Comparison of ENCODE assay signal across 12 cellular contexts in the genomic region with DNA sequence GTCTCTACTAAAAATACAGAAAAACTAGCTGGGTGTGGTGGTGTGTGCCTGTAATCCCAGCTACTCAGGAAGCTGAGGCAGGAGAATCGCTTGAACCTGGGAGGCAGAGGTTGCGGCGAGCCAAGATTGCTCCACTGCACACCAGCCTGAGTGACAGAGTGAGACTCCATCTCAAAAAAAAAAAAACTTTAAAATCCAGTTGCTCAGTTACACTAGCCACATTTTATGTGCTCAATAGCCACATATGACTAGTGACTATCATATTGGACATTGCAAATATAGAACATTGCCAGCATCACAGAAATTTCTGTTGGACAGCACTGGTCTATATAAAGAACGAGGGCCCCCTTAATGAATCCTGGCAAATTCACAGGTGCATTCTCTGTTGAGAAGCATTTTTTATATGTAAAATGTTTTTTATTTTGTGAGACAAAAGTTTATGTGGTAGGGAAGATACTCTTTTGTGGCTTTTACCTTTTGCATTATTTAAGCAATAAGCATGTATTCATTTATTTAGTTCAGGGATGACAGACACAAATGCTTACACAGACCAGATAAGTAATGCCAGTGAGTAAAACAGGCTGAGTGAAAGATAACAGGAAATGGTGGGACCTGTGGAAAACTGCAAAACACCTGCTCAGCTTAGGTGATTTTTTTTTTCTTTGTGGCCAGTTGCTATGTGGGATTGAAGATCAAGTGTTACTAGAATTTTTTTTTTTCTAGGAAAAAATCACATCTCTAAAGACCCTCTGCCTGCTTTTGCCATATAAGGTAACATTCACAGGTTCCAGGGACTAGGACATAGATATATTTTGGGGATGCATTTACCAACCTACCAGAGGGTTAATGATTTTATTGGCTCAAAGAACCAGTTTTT. TPM values are rescaled to one million over a fixed set of nuclear protein-coding genes. Genes with fewer than 3 reads are reported as not detected.
A peak's percentile ranks its signal among the peaks of the same experiment; 100 is the strongest.
DNase-seq lines count a peak whose midpoint lies in the region; ATAC-seq and TF ChIP-seq lines count a peak whose summit lies in the region.
"Had no signal": no experiment of that assay in that cellular context is flagged by ENCODE, and none has a peak within 500 bp of the region (broad histone marks: within the 10 kb centered on the region; RNA-seq: fewer than 3 reads in every experiment).

No MANE protein-coding gene starts in this region.

- H2BK15ac ChIP-seq in mesenchymal stem cell (ENCODE audit: low read depth, poor library complexity, severe bottlenecking): no peak overlapping the region

- ATAC-seq in right cardiac atrium (no peak), T-cell (replicated peaks in 1 of 4) (peak in 3 of 4 experiments; percentile 54 to 62 (median 58)), memory B cell (ENCODE audit: low read depth) (no peak), upper lobe of left lung (ENCODE audit: low FRiP score in 2 of 2) (no peak), HG03378 (IDR thresholded peaks at IDR 0.05; ENCODE audit: unreplicated experiment) (no peak)

- H3K27me3 ChIP-seq in cardiac muscle cell (no peaks in the 10 kb centered on the region), right cardiac atrium (ENCODE audit: control insufficient read depth, insufficient read depth) (no peaks in the 10 kb centered on the region), upper lobe of left lung (no peaks in the 10 kb centered on the region), mesenchymal stem cell (ENCODE audit: control insufficient read depth in 1 of 2, insufficient read depth in 1 of 2, low read length in 2 of 2) (no peaks in the 10 kb centered on the region)

- H3K9ac ChIP-seq in mesenchymal stem cell (ENCODE audit: low read length): no peak overlapping the region

- peaks cover 63 to 70% (median 68%) of the 10 kb centered on the region in 3 donors for H3K4me1 Mint-ChIP-seq in T-cell
- peaks cover 30% of the 10 kb centered on the region for H3K4me1 Mint-ChIP-seq in memory B cell

- no peak overlapping the region for H3K14ac ChIP-seq in mesenchymal stem cell (ENCODE audit: low read length in 2 of 2)

- H3K27me3 Mint-ChIP-seq in T-cell (no peaks in the 10 kb centered on the region), memory B cell (no peaks in the 10 kb centered on the region)
- H3K27me3 Mint-ChIP-seq: IgD-negative memory B cell had no signal

- no peaks in the 10 kb centered on the region for H3K79me1 ChIP-seq in mesenchymal stem cell (replicated peaks; ENCODE audit: low read length, poor library complexity, severe bottlenecking)

- no peak overlapping the region for H4K8ac ChIP-seq in mesenchymal stem cell (ENCODE audit: low read length)

- H2AK5ac ChIP-seq in mesenchymal stem cell (ENCODE audit: low read length, severe bottlenecking): no peak overlapping the region

- H3K9me3 ChIP-seq in cardiac muscle cell (ENCODE audit: low read depth) (no peaks in the 10 kb centered on the region), right cardiac atrium (ENCODE audit: control insufficient read depth, low read length) (no peaks in the 10 kb centered on the region), upper lobe of left lung (no peaks in the 10 kb centered on the region), mesenchymal stem cell (ENCODE audit: control insufficient read depth, low read length) (no peaks in the 10 kb centered on the region)
- H3K9me3 ChIP-seq: prostate gland had no signal

- no peak overlapping the region for H2BK5ac ChIP-seq in mesenchymal stem cell (ENCODE audit: low read depth, low read length, poor library complexity, severe bottlenecking)

- DNase-seq in cardiac muscle cell (ENCODE audit: low read depth in 1 of 2, low spot score in 1 of 2) (no peak), right cardiac atrium (no peak), T-cell (no peak), memory B cell (ENCODE audit: low spot score in 2 of 2) (no peak), upper lobe of left lung (no peak), NCI-H1105 treated with DMSO at 0.1 percent for 48 hours (lab: John Stamatoyannopoulos, UW) (no peak), mesenchymal stem cell (no peak)
- DNase-seq: activated CD4-positive, alpha-beta T cell treated with anti-CD3 and anti-CD28 coated beads, Interleukin-2, amount 50 U/mL, for 1 hour; stimulated activated CD4-positive, alpha-beta T cell treated with anti-CD3 and anti-CD28 coated beads, Interleukin-4, amount 100 ng/mL, for 4 hours had no signal

- POLR2A ChIA-PET in T-cell (lab: Charles Lee): interaction anchor here (0.6 to 1.4 kb wide), 4 partner anchors 9 to 473 kb away, joined by 3 to 7 read pairs (median 5); a partner anchor contains a TSS

- H3K4me3 ChIP-seq in cardiac muscle cell (no peak overlapping the region), right cardiac atrium (ENCODE audit: low read length) (no peak overlapping the region), upper lobe of left lung (no peak overlapping the region), mesenchymal stem cell (ENCODE audit: insufficient read depth in 1 of 2, low read depth in 1 of 2, low read length in 2 of 2) (no peak overlapping the region)
- H3K4me3 ChIP-seq: prostate gland had no signal

- H3K27ac Mint-ChIP-seq in T-cell (peak overlapping the region; percentile 78 to 91), memory B cell (peak overlapping the region; percentile 33)

- no peak for TF ChIP-seq EP300 in upper lobe of left lung (IDR thresholded peaks at IDR 0.05)

- H3K27ac ChIP-seq in cardiac muscle cell (peak overlapping the region; percentile 85), right cardiac atrium (ENCODE audit: low read length) (no peak overlapping the region), upper lobe of left lung (peak overlapping the region in 3 of 4 donors; percentile 12 to 63 (median 18)), mesenchymal stem cell (ENCODE audit: low read length, poor library complexity, severe bottlenecking) (no peak overlapping the region)
- H3K27ac ChIP-seq: prostate gland had no signal

- H3K36me3 ChIP-seq in cardiac muscle cell: no peaks in the 10 kb centered on the region
- no peaks in the 10 kb centered on the region for H3K36me3 ChIP-seq in upper lobe of left lung
- H3K36me3 ChIP-seq in mesenchymal stem cell (ENCODE audit: control insufficient read depth in 1 of 2, insufficient read depth in 2 of 2, low read depth in 1 of 2, low read length in 2 of 2): peaks cover 0 to 5% of the 10 kb centered on the region in 2 experiments
- H3K36me3 ChIP-seq: prostate gland had no signal

- WGBS in right cardiac atrium: 73% methylated on average over 4 of the region's 4 CpGs
- 64 to 66% methylated on average over 4 of the region's 4 CpGs for WGBS in upper lobe of left lung, 2 donors
- WGBS in mesenchymal stem cell: 99% methylated on average over 4 of the region's 4 CpGs

- no peak overlapping the region for H3K4ac ChIP-seq in mesenchymal stem cell (ENCODE audit: low read depth in 1 of 2, low read length in 2 of 2)

- peaks cover 15% of the 10 kb centered on the region for H3K4me1 ChIP-seq in cardiac muscle cell (ENCODE audit: low read depth)
- H3K4me1 ChIP-seq in right cardiac atrium (ENCODE audit: control insufficient read depth, insufficient read depth, low read length): peaks cover 3% of the 10 kb centered on the region
- H3K4me1 ChIP-seq in upper lobe of left lung: peaks cover 42 to 66% (median 53%) of the 10 kb centered on the region in 4 donors
- peaks cover 2% of the 10 kb centered on the region for H3K4me1 ChIP-seq in mesenchymal stem cell (ENCODE audit: control insufficient read depth, insufficient read depth, low read depth, low read length)
- H3K4me1 ChIP-seq: prostate gland had no signal

- H3K4me3 Mint-ChIP-seq in T-cell (peak overlapping the region in 2 of 3 donors; percentile 2 to 52), memory B cell (no peak overlapping the region)

- H3K4me2 ChIP-seq in mesenchymal stem cell (ENCODE audit: low read length, poor library complexity, severe bottlenecking): no peak overlapping the region

- no peak for TF ChIP-seq CTCF in cardiac muscle cell (IDR thresholded peaks at IDR 0.05; ENCODE audit: low read depth, low read length)
- TF ChIP-seq CTCF in upper lobe of left lung (IDR thresholded peaks at IDR 0.05): no peak

- no peak overlapping the region for H2AFZ ChIP-seq in mesenchymal stem cell (ENCODE audit: low read depth, low read length)

- H4K91ac ChIP-seq in mesenchymal stem cell (ENCODE audit: low read length): no peak overlapping the region

- H2BK120ac ChIP-seq in mesenchymal stem cell (ENCODE audit: low read depth, low read length): no peak overlapping the region

- CTCF ChIA-PET in T-cell (lab: Charles Lee): interaction anchor here in 1 of 2 donors (0.8 to 1.8 kb wide), 3 partner anchors 9 to 112 kb away, joined by 3 to 6 read pairs (median 5); a partner anchor contains a TSS

- H3K23ac ChIP-seq in mesenchymal stem cell (ENCODE audit: low read length in 2 of 2): no peak overlapping the region

- H3K36me3 Mint-ChIP-seq in T-cell (peaks cover 8% of the 10 kb centered on the region), memory B cell (peaks cover 13% of the 10 kb centered on the region)

- no peak overlapping the region for H3K18ac ChIP-seq in mesenchymal stem cell (ENCODE audit: low read depth in 1 of 2, low read length in 2 of 2)

- H2BK12ac ChIP-seq in mesenchymal stem cell (ENCODE audit: low read length in 2 of 2): no peak overlapping the region

- intact Hi-C loops in right cardiac atrium (cut with DNase I): no loop called here

- no peak for TF ChIP-seq POLR2A in upper lobe of left lung (IDR thresholded peaks at IDR 0.05)

- H3K9me3 Mint-ChIP-seq in T-cell: no peaks in the 10 kb centered on the region
- no peaks in the 10 kb centered on the region for H3K9me3 Mint-ChIP-seq in memory B cell
- H3K9me3 Mint-ChIP-seq: IgD-negative memory B cell had no signal

RNA-seq across cellular contexts. Expression of a gene that starts 9.4 kb away (rescaled TPM):
- total RNA-seq in cardiac muscle cell: 143 and 221 TPM in 2 replicates
- polyA plus RNA-seq in cardiac muscle cell: 296 and 352 TPM in 2 replicates
- 100 to 1,000 TPM; 149 to 175 (median 163) TPM for total RNA-seq in right cardiac atrium
- 193 TPM for polyA plus RNA-seq in right cardiac atrium
- 100 to 1,000 TPM in 1 of 5 donors, 10 to 100 TPM in 4; 93.6 to 109 (median 96.9) TPM for total RNA-seq in T-cell
- 100 to 1,000 TPM in 4 of 6 donors, 10 to 100 TPM in 2; 63.9 to 213 (median 162) TPM for total RNA-seq in upper lobe of left lung
- 290 TPM for polyA plus RNA-seq in mesenchymal stem cell (2013, experiment 1 of 2)
- polyA plus RNA-seq in mesenchymal stem cell (2013, experiment 2 of 2): 302 TPM

Comparison
In these comparisons a context has a peak if more than half of its experiments do, and no peak if none do; other contexts are left out.
1. H3K27ac ChIP-seq: peak in cardiac muscle cell (single experiment) and upper lobe of left lung (3 of 4); none in right cardiac atrium (single experiment) and mesenchymal stem cell (single experiment).
2. ATAC-seq: peak in T-cell (3 of 4); none in right cardiac atrium (0 of 2), memory B cell (single experiment), upper lobe of left lung (0 of 2) and HG03378 (single experiment).